ENCODE assay signal across 9 cellular contexts in genomic region chr17:39144414-39144813, GRCh38. TPM values are rescaled to one million over a fixed set of nuclear protein-coding genes. Genes with fewer than 3 reads are reported as not detected.
A peak's percentile ranks its signal among the peaks of the same experiment; 100 is the strongest.
DNase-seq lines count a peak whose midpoint lies in the region; ATAC-seq and TF ChIP-seq lines count a peak whose summit lies in the region.
"Had no signal": no experiment of that assay in that cellular context is flagged by ENCODE, and none has a peak within 500 bp of the region (broad histone marks: within the 10 kb centered on the region; RNA-seq: fewer than 3 reads in every experiment).

No MANE protein-coding gene starts in this region.

- H3K4me3 ChIP-seq in BE2C (ENCODE audit: low read depth, low read length) = no peak overlapping the region

- no peak for TF ChIP-seq CTCF in HFFc6 (IDR thresholded peaks at IDR 0.05)
- TF ChIP-seq CTCF in BE2C (IDR thresholded peaks at IDR 0.05; ENCODE audit: low read depth, low read length) = no peak

- intact Hi-C loops in cardiac septum (cut with DNase I) = loop anchor here (5.0 kb wide), 1 partner anchor 42 kb away; no protein-coding TSS in a partner anchor

- no peak overlapping the region for H3K4me3 Mint-ChIP-seq in HFFc6

- DNase-seq in HFFc6 (peak; percentile 76), SHP77 (lab: John Stamatoyannopoulos, UW) (peak; percentile 84 to 91), cardiac septum (ENCODE audit: low spot score) (peak; percentile 85), stromal cell of bone marrow (ENCODE audit: low read depth) (peak; percentile 61), germinal center (ENCODE audit: low spot score) (no peak), BE2C (no peak)
- DNase-seq in stimulated activated CD4-positive, alpha-beta T cell treated with anti-CD3 and anti-CD28 coated beads, Interleukin-1b, Interleukin-23, amount 100 ng/mL, for 48 hours = no peak

- ATAC-seq in HG03196 (IDR thresholded peaks at IDR 0.05; ENCODE audit: unreplicated experiment) = no peak

- H3K27me3 ChIP-seq in BE2C = no peaks in the 10 kb centered on the region

- H3K4me1 Mint-ChIP-seq in HFFc6 (ENCODE audit: low read depth) = peaks cover 23% of the 10 kb centered on the region

- H3K9me3 ChIP-seq in BE2C = no peaks in the 10 kb centered on the region

- H3K36me3 Mint-ChIP-seq in HFFc6 (ENCODE audit: low read depth) = no peaks in the 10 kb centered on the region; the same call in 1 of the 2 replicates

- no peaks in the 10 kb centered on the region for H3K36me3 ChIP-seq in BE2C

- peak overlapping the region; percentile 86 for H3K27ac Mint-ChIP-seq in HFFc6

- H3K4me1 ChIP-seq in BE2C = no peaks in the 10 kb centered on the region

- no peaks in the 10 kb centered on the region; the same call in 1 of the 2 replicates for H3K9me3 Mint-ChIP-seq in HFFc6

- peaks cover 10% of the 10 kb centered on the region for H3K27me3 Mint-ChIP-seq in HFFc6 (ENCODE audit: insufficient read depth)

RNA-seq across cellular contexts. Expression of gene PLXDC1, which starts 7.0 kb away (rescaled TPM):
- total RNA-seq in HFFc6 (2021; fragmentation: NEBNext Ultra II Directional; extraction: Animal tissue kit (Norgen Biotek cat#: 25700)) = 1 to 10 TPM in 2 of 6 experiments, under 1 TPM in 4; 0.20 to 2.2 (median 0.69) TPM
- 21.4 TPM for total RNA-seq in cardiac septum
- polyA plus RNA-seq in BE2C (2012; ENCODE audit: insufficient read depth, insufficient read length, low read depth) = 1.0 TPM

RNA-seq across cellular contexts. Expression of gene ARL5C, which starts 21.5 kb away (rescaled TPM):
- total RNA-seq in HFFc6 (2021; fragmentation: NEBNext Ultra II Directional; extraction: Animal tissue kit (Norgen Biotek cat#: 25700)) = not detected
- total RNA-seq in cardiac septum = not detected
- polyA plus RNA-seq in BE2C (2012; ENCODE audit: insufficient read depth, insufficient read length, low read depth) = not detected
- total RNA-seq: activated CD8-positive, alpha-beta memory T cell treated with anti-CD3 and anti-CD28 coated beads for 36 hours had no signal

RNA-seq across cellular contexts. Expression of gene CACNB1, which starts 53.1 kb away (rescaled TPM):
- total RNA-seq in HFFc6 (2021; fragmentation: NEBNext Ultra II Directional; extraction: Animal tissue kit (Norgen Biotek cat#: 25700)) = 1 to 10 TPM; 5.1 to 7.0 (median 6.1) TPM
- total RNA-seq in cardiac septum = 11.8 TPM
- 12.3 TPM for polyA plus RNA-seq in BE2C (2012; ENCODE audit: insufficient read depth, insufficient read length, low read depth)

RNA-seq across cellular contexts. Expression of gene RPL19, which starts 55.7 kb away (rescaled TPM):
- 1,000 to 10,000 TPM; 1,574 to 1,911 (median 1,762) TPM for total RNA-seq in HFFc6 (2021; fragmentation: NEBNext Ultra II Directional; extraction: Animal tissue kit (Norgen Biotek cat#: 25700))
- total RNA-seq in cardiac septum = 753 TPM
- polyA plus RNA-seq in BE2C (2012; ENCODE audit: insufficient read depth, insufficient read length, low read depth) = 1,744 TPM

Comparison
In these comparisons a context has a peak if more than half of its experiments do, and no peak if none do; other contexts are left out.
1. DNase-seq: peak in HFFc6 (single experiment), SHP77 (2 of 2), cardiac septum (single experiment) and stromal cell of bone marrow (single experiment); none in stimulated activated CD4-positive, alpha-beta T cell treated with anti-CD3 and anti-CD28 coated beads, Interleukin-1b, Interleukin-23, amount 100 ng/mL, for 48 hours (single experiment), germinal center (single experiment) and BE2C (single experiment).